In the genomic region with DNA sequence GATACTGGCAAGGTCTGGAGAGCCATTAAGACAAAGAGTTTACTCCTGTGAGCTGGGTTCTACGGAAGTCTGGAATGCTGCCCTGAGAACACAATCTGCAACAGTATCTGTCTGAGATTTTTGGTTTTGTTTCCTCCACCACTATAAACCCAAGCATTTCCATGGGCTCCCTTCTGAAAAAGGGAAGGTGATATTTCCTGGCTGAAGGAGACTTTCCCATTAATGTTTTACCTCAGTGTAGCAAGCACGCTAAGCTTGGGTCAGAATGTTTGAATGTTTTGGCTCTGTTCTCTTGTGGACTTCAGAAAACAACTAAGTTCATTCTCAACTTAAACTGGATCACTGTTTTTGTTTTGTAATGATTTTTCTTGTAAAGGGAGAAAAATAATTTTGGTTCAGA, we compare ENCODE assay signal across 21 cellular contexts.
A peak's percentile ranks its signal among the peaks of the same experiment; 100 is the strongest.
DNase-seq lines count a peak whose midpoint lies in the region; ATAC-seq and TF ChIP-seq lines count a peak whose summit lies in the region.
"Had no signal": no experiment of that assay in that cellular context is flagged by ENCODE, and none has a peak within 500 bp of the region (broad histone marks: within the 10 kb centered on the region; RNA-seq: fewer than 3 reads in every experiment).

No MANE protein-coding gene starts in this region.

- no peak overlapping the region for H3K27ac Mint-ChIP-seq in natural killer cell treated with Interleukin-12 subunit alpha and Interleukin-12 subunit beta and Interleukin-15 and Interleukin-18, amount 100 ng/mL, for 72 hours
- H3K27ac Mint-ChIP-seq: activated CD4-positive, alpha-beta T cell treated with anti-CD3 and anti-CD28 coated beads, Interleukin-2, amount 10 ng/mL, durations not matched to agents 24 days and 14 days; activated CD8-positive, alpha-beta memory T cell treated with anti-CD3 and anti-CD28 coated beads, Interleukin-2, amount 10 ng/mL, durations not matched to agents 7 days and 5 days; activated T-cell treated with anti-CD3 and anti-CD28 coated beads, Interleukin-2, amount 50 U/mL, for 72 hours; CD4-positive, alpha-beta memory T cell; GM23338; HFFc6; nephron progenitor cell; stimulated activated naive CD8-positive, alpha-beta T cell treated with anti-CD3 and anti-CD28 coated beads, Interleukin-15, Interleukin-2, amounts not matched to agents 100 ng/mL and 50 ng/mL, for 24 hours had no signal

- peaks cover 8% of the 10 kb centered on the region for H3K9me3 Mint-ChIP-seq in natural killer cell treated with Interleukin-12 subunit alpha and Interleukin-12 subunit beta and Interleukin-15 and Interleukin-18, amount 100 ng/mL, for 72 hours
- H3K9me3 Mint-ChIP-seq: activated CD4-positive, alpha-beta T cell treated with anti-CD3 and anti-CD28 coated beads, Interleukin-2, amount 10 ng/mL, durations not matched to agents 24 days and 14 days; activated T-cell treated with anti-CD3 and anti-CD28 coated beads, Interleukin-2, amount 50 U/mL, for 72 hours; CD4-positive, alpha-beta memory T cell; stimulated activated naive CD8-positive, alpha-beta T cell treated with anti-CD3 and anti-CD28 coated beads, Interleukin-15, Interleukin-2, amounts not matched to agents 100 ng/mL and 50 ng/mL, for 24 hours had no signal

- no peak overlapping the region for H3K4me3 Mint-ChIP-seq in natural killer cell treated with Interleukin-12 subunit alpha and Interleukin-12 subunit beta and Interleukin-15 and Interleukin-18, amount 100 ng/mL, for 72 hours
- H3K4me3 Mint-ChIP-seq: activated CD4-positive, alpha-beta T cell treated with anti-CD3 and anti-CD28 coated beads, Interleukin-2, amount 10 ng/mL, durations not matched to agents 24 days and 14 days; activated CD8-positive, alpha-beta memory T cell treated with anti-CD3 and anti-CD28 coated beads, Interleukin-2, amount 10 ng/mL, durations not matched to agents 7 days and 5 days; activated T-cell treated with anti-CD3 and anti-CD28 coated beads, Interleukin-2, amount 50 U/mL, for 72 hours; CD4-positive, alpha-beta memory T cell; GM23338; HFFc6; nephron progenitor cell; stimulated activated naive CD8-positive, alpha-beta T cell treated with anti-CD3 and anti-CD28 coated beads, Interleukin-15, Interleukin-2, amounts not matched to agents 100 ng/mL and 50 ng/mL, for 24 hours had no signal

- DNase-seq in NCI-H524 (lab: John Stamatoyannopoulos, UW) (peak; percentile 1 to 67), coronary artery (ENCODE audit: low spot score) (no peak), left kidney (ENCODE audit: low read depth, low spot score) (peak; percentile 7), sciatic nerve (ENCODE audit: low spot score) (no peak), NCI-H226 (no peak)
- DNase-seq in natural killer cell treated with Interleukin-12 subunit alpha and Interleukin-12 subunit beta and Interleukin-15 and Interleukin-18, amount 100 ng/mL, for 72 hours (ENCODE audit: low spot score): no peak
- DNase-seq: activated CD4-positive, alpha-beta T cell treated with anti-CD3 and anti-CD28 coated beads, Interleukin-2, amount 10 ng/mL, durations not matched to agents 24 days and 14 days; activated CD8-positive, alpha-beta memory T cell treated with anti-CD3 and anti-CD28 coated beads, Interleukin-2, amount 10 ng/mL, durations not matched to agents 7 days and 5 days; activated naive CD4-positive, alpha-beta T cell treated with Interleukin-2 at 50 U/mL for 16 hours; activated T-cell treated with anti-CD3 and anti-CD28 coated beads, Interleukin-2, amount 50 U/mL, for 72 hours; amygdala; CD4-positive, alpha-beta memory T cell; dermis blood vessel endothelial cell; heart left ventricle; HFFc6; NCI-H2081 treated with DMSO at 0.1 percent for 48 hours; nephron progenitor cell; T-helper 2 cell had no signal

- no peaks in the 10 kb centered on the region for H3K4me1 Mint-ChIP-seq in natural killer cell treated with Interleukin-12 subunit alpha and Interleukin-12 subunit beta and Interleukin-15 and Interleukin-18, amount 100 ng/mL, for 72 hours (ENCODE audit: low read depth in 2 of 2)
- H3K4me1 Mint-ChIP-seq: activated CD4-positive, alpha-beta T cell treated with anti-CD3 and anti-CD28 coated beads, Interleukin-2, amount 10 ng/mL, durations not matched to agents 24 days and 14 days; activated CD8-positive, alpha-beta memory T cell treated with anti-CD3 and anti-CD28 coated beads, Interleukin-2, amount 10 ng/mL, durations not matched to agents 7 days and 5 days; CD4-positive, alpha-beta memory T cell; GM23338 had no signal

- ATAC-seq in sciatic nerve (peak; percentile 21), GM21526 (IDR thresholded peaks at IDR 0.05; ENCODE audit: low FRiP score, unreplicated experiment) (no peak)
- ATAC-seq in natural killer cell treated with Interleukin-12 subunit alpha and Interleukin-12 subunit beta and Interleukin-15 and Interleukin-18, amount 100 ng/mL, for 72 hours: no peak
- ATAC-seq: activated CD8-positive, alpha-beta memory T cell treated with anti-CD3 and anti-CD28 coated beads, Interleukin-2, amount 10 ng/mL, durations not matched to agents 7 days and 5 days; activated T-cell treated with anti-CD3 and anti-CD28 coated beads, Interleukin-2, amount 50 U/mL, for 72 hours; GM23338; heart left ventricle had no signal

- intact Hi-C loops in sciatic nerve (cut with DNase I): no loop called here

- H3K27ac ChIP-seq in coronary artery: no peak overlapping the region

- H3K36me3 Mint-ChIP-seq in natural killer cell treated with Interleukin-12 subunit alpha and Interleukin-12 subunit beta and Interleukin-15 and Interleukin-18, amount 100 ng/mL, for 72 hours: no peaks in the 10 kb centered on the region
- H3K36me3 Mint-ChIP-seq: activated CD8-positive, alpha-beta memory T cell treated with anti-CD3 and anti-CD28 coated beads, Interleukin-2, amount 10 ng/mL, durations not matched to agents 7 days and 5 days; CD4-positive, alpha-beta memory T cell had no signal

- peak overlapping the region; percentile 28 for H3K4me3 ChIP-seq in coronary artery
- H3K4me3 ChIP-seq: GM23338, heart left ventricle had no signal

- no peak for TF ChIP-seq CTCF in coronary artery (IDR thresholded peaks at IDR 0.05)

- peaks cover 3 to 14% of the 10 kb centered on the region in 2 donors for H3K27me3 Mint-ChIP-seq in natural killer cell treated with Interleukin-12 subunit alpha and Interleukin-12 subunit beta and Interleukin-15 and Interleukin-18, amount 100 ng/mL, for 72 hours

Comparison
In these comparisons a context has a peak if more than half of its experiments do, and no peak if none do; other contexts are left out.
1. DNase-seq: peak in NCI-H524 (2 of 2) and left kidney (single experiment); none in coronary artery (single experiment), sciatic nerve (single experiment), NCI-H226 (single experiment) and natural killer cell treated with Interleukin-12 subunit alpha and Interleukin-12 subunit beta and Interleukin-15 and Interleukin-18, amount 100 ng/mL, for 72 hours (single experiment).